ENCODE assay signal across 11 cellular contexts in genomic region chr2:102488063-102488462, GRCh38. TPM values are rescaled to one million over a fixed set of nuclear protein-coding genes. Genes with fewer than 3 reads are reported as not detected.
A peak's percentile ranks its signal among the peaks of the same experiment; 100 is the strongest.
DNase-seq lines count a peak whose midpoint lies in the region; ATAC-seq and TF ChIP-seq lines count a peak whose summit lies in the region.
"Had no signal": no experiment of that assay in that cellular context is flagged by ENCODE, and none has a peak within 500 bp of the region (broad histone marks: within the 10 kb centered on the region; RNA-seq: fewer than 3 reads in every experiment).

No MANE protein-coding gene starts in this region.

- no peak overlapping the region; the same call in 1 of the 2 replicates for H3K4me3 ChIP-seq in AG10803 (ENCODE audit: low read length)
- H3K4me3 ChIP-seq: cardiac muscle cell had no signal

- no peak for TF ChIP-seq CTCF in AG10803 (conservative IDR thresholded peaks at IDR 0.05; ENCODE audit: low read length)
- no peak for TF ChIP-seq CTCF in omental fat pad (IDR thresholded peaks at IDR 0.05)

- DNase-seq in AG10803 (ENCODE audit: low read depth) (peak; percentile 73), M059J (ENCODE audit: low read depth) (peak; percentile 5), dedifferentiated amniotic fluid mesenchymal stem cell (ENCODE audit: extremely low spot score) (peak; percentile 15), lung microvascular endothelial cell (ENCODE audit: low read depth in 2 of 2) (peak; percentile 6 to 41), omental fat pad (ENCODE audit: low spot score) (no peak), GM19238 (ENCODE audit: insufficient read length, low spot score) (no peak)
- DNase-seq: activated CD8-positive, alpha-beta memory T cell treated with anti-CD3 and anti-CD28 coated beads, Interleukin-2, amount 50 U/mL, for 48 hours had no signal

- ATAC-seq in GM18870 (IDR thresholded peaks at IDR 0.05; ENCODE audit: unreplicated experiment) (no peak), omental fat pad (ENCODE audit: low FRiP score) (no peak), HG02642 (IDR thresholded peaks at IDR 0.05; ENCODE audit: poor library complexity, unreplicated experiment) (no peak)

RNA-seq across cellular contexts. Expression of gene SLC9A4, which starts 15.0 kb away (rescaled TPM):
- not detected in 2 replicates for total RNA-seq in M059J (2014; rRNA removed; shearing (Covaris generic))
- not detected in 2 replicates for total RNA-seq in lung microvascular endothelial cell
- not detected for total RNA-seq in omental fat pad
- total RNA-seq: cardiac muscle cell, neural crest cell had no signal

Comparison
In these comparisons a context has a peak if more than half of its experiments do, and no peak if none do; other contexts are left out.
1. DNase-seq: peak in AG10803 (single experiment), M059J (single experiment), dedifferentiated amniotic fluid mesenchymal stem cell (single experiment) and lung microvascular endothelial cell (2 of 2); none in omental fat pad (single experiment) and GM19238 (single experiment).